Comparison of ENCODE assay signal across 9 cellular contexts in genomic region chr6:40999498-41000070, GRCh38. TPM values are rescaled to one million over a fixed set of nuclear protein-coding genes. Genes with fewer than 3 reads are reported as not detected.
DNase-seq lines count a peak whose midpoint lies in the region; ATAC-seq lines count a peak whose summit lies in the region.
"Had no signal": no experiment of that assay in that cellular context is flagged by ENCODE, and none has a peak within 500 bp of the region (broad histone marks: within the 10 kb centered on the region; RNA-seq: fewer than 3 reads in every experiment).

No MANE protein-coding gene starts in this region.

- no peak overlapping the region for H3K27ac ChIP-seq in aorta (ENCODE audit: low read depth in 1 of 2, low read length in 2 of 2)
- H3K27ac ChIP-seq: neutrophil had no signal

- no peaks in the 10 kb centered on the region for H3K36me3 Mint-ChIP-seq in activated naive CD8-positive, alpha-beta T cell treated with anti-CD3 and anti-CD28 coated beads for 36 hours

- no peaks in the 10 kb centered on the region for H3K9me3 Mint-ChIP-seq in activated naive CD8-positive, alpha-beta T cell treated with anti-CD3 and anti-CD28 coated beads for 36 hours

- H3K4me3 Mint-ChIP-seq in activated naive CD8-positive, alpha-beta T cell treated with anti-CD3 and anti-CD28 coated beads for 36 hours: no peak overlapping the region

- intact Hi-C loops in aorta (cut with DNase I): no loop called here

- peaks cover 0 to 4% of the 10 kb centered on the region in 2 donors for H3K4me1 ChIP-seq in aorta (ENCODE audit: control insufficient read depth in 1 of 2, insufficient read depth in 2 of 2, low read length in 2 of 2)

- H3K36me3 ChIP-seq in aorta (ENCODE audit: control insufficient read depth in 1 of 2, insufficient read depth in 2 of 2, low read length in 1 of 2): no peaks in the 10 kb centered on the region
- H3K36me3 ChIP-seq: neutrophil had no signal

- peak; percentile 44 for DNase-seq in DMS153 (lab: John Stamatoyannopoulos, UW)
- DNase-seq in DMS153 treated with DMSO at 0.1 percent for 48 hours (lab: John Stamatoyannopoulos, UW; ENCODE audit: unreplicated experiment): no peak
- DNase-seq in KBM-7: peak; percentile 73
- peak; percentile 4 for DNase-seq in activated naive CD8-positive, alpha-beta T cell treated with anti-CD3 and anti-CD28 coated beads for 36 hours
- DNase-seq in islet precursor cell: peak; percentile 91
- DNase-seq in aorta: peak in 1 of 2 donors; percentile 81
- DNase-seq in NCI-H446 treated with DMSO at 0.1 percent for 48 hours (lab: John Stamatoyannopoulos, UW): no peak
- no peak for DNase-seq in dedifferentiated amniotic fluid mesenchymal stem cell (ENCODE audit: extremely low spot score)

- no peaks in the 10 kb centered on the region for H3K9me3 ChIP-seq in aorta (ENCODE audit: control insufficient read depth, low read length)
- H3K9me3 ChIP-seq: neutrophil had no signal

- H3K4me1 Mint-ChIP-seq in activated naive CD8-positive, alpha-beta T cell treated with anti-CD3 and anti-CD28 coated beads for 36 hours: no peaks in the 10 kb centered on the region

- peaks cover 36% of the 10 kb centered on the region for H3K27me3 Mint-ChIP-seq in activated naive CD8-positive, alpha-beta T cell treated with anti-CD3 and anti-CD28 coated beads for 36 hours

- peak; percentile 79 for ATAC-seq in aorta (ENCODE audit: low FRiP score)

- H3K27ac Mint-ChIP-seq in activated naive CD8-positive, alpha-beta T cell treated with anti-CD3 and anti-CD28 coated beads for 36 hours: no peak overlapping the region

- in situ Hi-C loops in KBM-7 (cut with MboI; ENCODE audit: low pct_unique_long_range_greater_than_20kb, low sequenced_read_pairs): no loop called here

- H3K27me3 ChIP-seq in aorta (ENCODE audit: control insufficient read depth in 1 of 2, insufficient read depth in 2 of 2, low read length in 1 of 2): no peaks in the 10 kb centered on the region

- H3K4me3 ChIP-seq in aorta (ENCODE audit: low read length in 2 of 2): no peak overlapping the region

- WGBS in aorta, 2 donors: 64 to 65% methylated on average over 5 of the region's 5 CpGs

RNA-seq across cellular contexts. Expression of gene UNC5CL, which starts 39.4 kb away (rescaled TPM):
- total RNA-seq in activated naive CD8-positive, alpha-beta T cell treated with anti-CD3 and anti-CD28 coated beads for 36 hours: 1 to 10 TPM; 1.3 to 1.7 TPM
- 1 to 10 TPM in 1 of 2 donors, under 1 TPM in 1; 0.75 to 1.4 TPM for total RNA-seq in aorta
- polyA plus RNA-seq in aorta: 1 to 10 TPM in 1 of 2 donors, under 1 TPM in 1; 0.72 to 1.3 TPM

RNA-seq across cellular contexts. Expression of gene TSPO2, which starts 42.7 kb away (rescaled TPM):
- not detected for total RNA-seq in activated naive CD8-positive, alpha-beta T cell treated with anti-CD3 and anti-CD28 coated beads for 36 hours
- total RNA-seq in aorta: not detected
- polyA plus RNA-seq in aorta: not detected

RNA-seq across cellular contexts. Expression of gene APOBEC2, which starts 53.4 kb away (rescaled TPM):
- not detected for total RNA-seq in activated naive CD8-positive, alpha-beta T cell treated with anti-CD3 and anti-CD28 coated beads for 36 hours
- total RNA-seq in aorta: not detected
- not detected for polyA plus RNA-seq in aorta

Comparison
In these comparisons a context has a peak if more than half of its experiments do, and no peak if none do; other contexts are left out.
1. DNase-seq: peak in DMS153 (single experiment), KBM-7 (single experiment), activated naive CD8-positive, alpha-beta T cell treated with anti-CD3 and anti-CD28 coated beads for 36 hours (single experiment) and islet precursor cell (single experiment); none in DMS153 treated with DMSO at 0.1 percent for 48 hours (single experiment), NCI-H446 treated with DMSO at 0.1 percent for 48 hours (single experiment) and dedifferentiated amniotic fluid mesenchymal stem cell (single experiment).